Comparison of ENCODE assay signal across 8 cellular contexts in the genomic region with DNA sequence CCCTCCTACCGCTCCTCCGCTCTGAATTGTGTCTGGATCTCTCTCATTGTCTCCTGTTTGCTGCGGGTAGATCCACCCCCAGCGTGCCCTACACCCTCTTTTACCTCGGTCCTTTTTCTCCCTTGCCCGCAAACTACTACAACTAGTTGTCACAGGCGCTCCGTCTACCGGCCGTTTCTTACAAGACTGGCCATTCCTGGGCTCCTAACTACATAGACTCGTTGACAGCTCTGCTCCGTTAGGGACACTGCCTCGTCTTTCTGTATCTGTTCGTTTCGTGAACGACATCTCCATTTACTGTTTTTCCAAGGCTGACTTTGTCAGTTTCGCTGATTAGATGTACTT. TPM values are rescaled to one million over a fixed set of nuclear protein-coding genes. Genes with fewer than 3 reads are reported as not detected.
DNase-seq lines count a peak whose midpoint lies in the region; ATAC-seq and TF ChIP-seq lines count a peak whose summit lies in the region.

No MANE protein-coding gene starts in this region.

- H3K4me1 ChIP-seq in stomach: peaks cover 10 to 37% (median 29%) of the 10 kb centered on the region in 4 donors

- H3K9me3 Mint-ChIP-seq in effector memory CD8-positive, alpha-beta T cell: no peaks in the 10 kb centered on the region

- peak; percentile 66 for DNase-seq in GM03348 (ENCODE audit: low spot score)
- peak; percentile 20 for DNase-seq in HuH-7.5 (ENCODE audit: low spot score)
- DNase-seq in WERI-Rb-1: peak; percentile 27
- DNase-seq in effector memory CD8-positive, alpha-beta T cell: peak in 2 of 3 experiments; percentile 3 to 7
- DNase-seq in medulla oblongata (ENCODE audit: extremely low spot score): peak; percentile 70
- DNase-seq in stomach: peak; percentile 51
- no peak for DNase-seq in T1000 (lab: John Stamatoyannopoulos, UW)

- intact Hi-C loops in stomach (cut with DNase I; ENCODE audit: low total_unique reads): no loop called here

- 0 out of 2 replicates have a peak, but pooled peaks cover 2% of the 10 kb centered on the region for H3K36me3 ChIP-seq in WERI-Rb-1
- peaks cover 0 to 12% (median 10%) of the 10 kb centered on the region in 4 donors for H3K36me3 ChIP-seq in stomach

- H3K4me1 Mint-ChIP-seq in effector memory CD8-positive, alpha-beta T cell (ENCODE audit: low read depth in 2 of 2): peaks cover 32 to 34% of the 10 kb centered on the region in 2 donors

- H3K36me3 Mint-ChIP-seq in effector memory CD8-positive, alpha-beta T cell (ENCODE audit: insufficient read depth): peaks cover 25% of the 10 kb centered on the region

- H3K27ac Mint-ChIP-seq in effector memory CD8-positive, alpha-beta T cell: peak overlapping the region; percentile 84 to 90

- H3K9me3 ChIP-seq in WERI-Rb-1 (ENCODE audit: severe bottlenecking) (no peaks in the 10 kb centered on the region), stomach (no peaks in the 10 kb centered on the region)

- no peak for TF ChIP-seq EP300 in stomach (IDR thresholded peaks at IDR 0.05)

- peak overlapping the region; percentile 92 to 97 for H3K4me3 Mint-ChIP-seq in effector memory CD8-positive, alpha-beta T cell

- TF ChIP-seq CTCF in WERI-Rb-1 (IDR thresholded peaks at IDR 0.05; ENCODE audit: low read depth, low read length) (peak; percentile 21; the same call in 1 of the 2 replicates), stomach (IDR thresholded peaks at IDR 0.05) (peak in 1 of 7 experiments; percentile 11)

- peaks cover 7 to 11% of the 10 kb centered on the region in 2 donors for H3K27me3 Mint-ChIP-seq in effector memory CD8-positive, alpha-beta T cell

- WGBS in stomach, 5 donors: 0 to 1% (median 1%) methylated on average over 17 of the region's 17 CpGs

- peak; percentile 38 for ATAC-seq in GM21528 (IDR thresholded peaks at IDR 0.05; ENCODE audit: low FRiP score, unreplicated experiment)
- no peak for ATAC-seq in effector memory CD8-positive, alpha-beta T cell (replicated peaks)

- H3K27me3 ChIP-seq in WERI-Rb-1 (ENCODE audit: insufficient read depth, low read depth, severe bottlenecking): no peaks in the 10 kb centered on the region
- H3K27me3 ChIP-seq in stomach: no peaks in the 10 kb centered on the region

- no peak overlapping the region for H3K27ac ChIP-seq in WERI-Rb-1
- H3K27ac ChIP-seq in stomach: peak overlapping the region in 4 of 5 donors; percentile 78 to 86 (median 80)

- no peak for TF ChIP-seq POLR2A in stomach (IDR thresholded peaks at IDR 0.05)

- H3K4me3 ChIP-seq in WERI-Rb-1 (ENCODE audit: low read depth, low read length) (peak overlapping the region; percentile 84), stomach (peak overlapping the region; percentile 94 to 100 (median 99))

RNA-seq across cellular contexts. Expression of a gene that starts 0.8 kb away (rescaled TPM):
- total RNA-seq in stomach: 10 to 100 TPM in 2 of 5 donors, 1 to 10 TPM in 3; 3.7 to 13.4 (median 6.5) TPM
- 10 to 100 TPM in 1 of 3 donors, 1 to 10 TPM in 2; 2.3 to 11.3 (median 4.4) TPM for polyA plus RNA-seq in stomach

RNA-seq across cellular contexts. Expression of a gene that starts 31.1 kb away (rescaled TPM):
- 100 to 1,000 TPM in 4 of 5 donors, 10 to 100 TPM in 1; 93.6 to 518 (median 250) TPM for total RNA-seq in stomach
- 100 to 1,000 TPM; 400 to 648 (median 424) TPM for polyA plus RNA-seq in stomach

RNA-seq across cellular contexts. Expression of a gene that starts 31.3 kb away (rescaled TPM):
- 10 to 100 TPM in 2 of 5 donors, 1 to 10 TPM in 3; 4.1 to 51.9 (median 8.1) TPM for total RNA-seq in stomach
- 10 to 100 TPM in 2 of 3 donors, 1 to 10 TPM in 1; 8.5 to 16.8 (median 12.5) TPM for polyA plus RNA-seq in stomach
